1 cellular context compared by ENCODE assay signal in genomic region chr21:44816761-44817505, GRCh38.
TF ChIP-seq lines count a peak whose summit lies in the region.

No MANE protein-coding gene starts in this region.

TF ChIP-seq in K562, 482 proteins besides CTCF, POLR2A, EP300 and RAD21 (continued from another document):
- TF ChIP-seq ATF4 (CRISPR knock-in tag; IDR thresholded peaks at IDR 0.05) (no peak), ZNF740 (CRISPR knock-in tag; IDR thresholded peaks at IDR 0.05) (no peak), ZNF740 (tag; IDR thresholded peaks at IDR 0.05) (no peak), ZNF764 (CRISPR knock-in tag; IDR thresholded peaks at IDR 0.05; ENCODE audit: low read depth) (no peak), KAT8 (IDR thresholded peaks at IDR 0.05; ENCODE audit: low read depth) (no peak), TOE1 (IDR thresholded peaks at IDR 0.05; ENCODE audit: borderline replicate concordance) (no peak), TOE1 (CRISPR knock-in tag; IDR thresholded peaks at IDR 0.05; ENCODE audit: borderline replicate concordance, low read depth) (no peak), NFIC (IDR thresholded peaks at IDR 0.05) (no peak), TRIM24 (IDR thresholded peaks at IDR 0.05) (no peak), CREB1 (IDR thresholded peaks at IDR 0.05) (no peak), CREB1 (CRISPR knock-in tag; IDR thresholded peaks at IDR 0.05) (0 out of 2 replicates have a peak, but pooled peaks have one; percentile 10), ZNF431 (CRISPR knock-in tag; IDR thresholded peaks at IDR 0.05) (no peak), OTX1 (CRISPR knock-in tag; IDR thresholded peaks at IDR 0.05) (no peak), HIVEP1 (CRISPR knock-in tag; IDR thresholded peaks at IDR 0.05) (no peak), ILK (tag; IDR thresholded peaks at IDR 0.05; ENCODE audit: borderline replicate concordance, low read depth) (no peak), FOXJ3 (CRISPR knock-in tag; IDR thresholded peaks at IDR 0.05) (no peak), DACH1 (IDR thresholded peaks at IDR 0.05; ENCODE audit: partially characterized antibody) (no peak), ZNF239 (CRISPR knock-in tag; IDR thresholded peaks at IDR 0.05) (no peak), ZBTB1 (CRISPR knock-in tag; IDR thresholded peaks at IDR 0.05; ENCODE audit: borderline replicate concordance, low read depth) (no peak), DEAF1 (CRISPR knock-in tag; IDR thresholded peaks at IDR 0.05) (no peak), HDAC6 (IDR thresholded peaks at IDR 0.05; ENCODE audit: low read depth, low read length) (no peak), EGR1 (conservative IDR thresholded peaks at IDR 0.05) (0 out of 2 replicates have a peak, but pooled peaks have one; percentile 25), MBD1 (CRISPR knock-in tag; IDR thresholded peaks at IDR 0.05) (no peak)
- TF ChIP-seq, protein P1, sequence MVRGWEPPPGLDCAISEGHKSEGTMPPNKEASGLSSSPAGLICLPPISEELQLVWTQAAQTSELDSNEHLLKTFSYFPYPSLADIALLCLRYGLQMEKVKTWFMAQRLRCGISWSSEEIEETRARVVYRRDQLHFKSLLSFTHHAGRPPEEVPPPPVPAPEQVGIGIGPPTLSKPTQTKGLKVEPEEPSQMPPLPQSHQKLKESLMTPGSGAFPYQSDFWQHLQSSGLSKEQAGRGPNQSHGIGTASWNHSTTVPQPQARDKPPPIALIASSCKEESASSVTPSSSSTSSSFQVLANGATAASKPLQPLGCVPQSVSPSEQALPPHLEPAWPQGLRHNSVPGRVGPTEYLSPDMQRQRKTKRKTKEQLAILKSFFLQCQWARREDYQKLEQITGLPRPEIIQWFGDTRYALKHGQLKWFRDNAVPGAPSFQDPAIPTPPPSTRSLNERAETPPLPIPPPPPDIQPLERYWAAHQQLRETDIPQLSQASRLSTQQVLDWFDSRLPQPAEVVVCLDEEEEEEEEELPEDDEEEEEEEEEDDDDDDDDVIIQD (CRISPR knock-in tag; IDR thresholded peaks at IDR 0.05): no peak
- TF ChIP-seq, protein P2, sequence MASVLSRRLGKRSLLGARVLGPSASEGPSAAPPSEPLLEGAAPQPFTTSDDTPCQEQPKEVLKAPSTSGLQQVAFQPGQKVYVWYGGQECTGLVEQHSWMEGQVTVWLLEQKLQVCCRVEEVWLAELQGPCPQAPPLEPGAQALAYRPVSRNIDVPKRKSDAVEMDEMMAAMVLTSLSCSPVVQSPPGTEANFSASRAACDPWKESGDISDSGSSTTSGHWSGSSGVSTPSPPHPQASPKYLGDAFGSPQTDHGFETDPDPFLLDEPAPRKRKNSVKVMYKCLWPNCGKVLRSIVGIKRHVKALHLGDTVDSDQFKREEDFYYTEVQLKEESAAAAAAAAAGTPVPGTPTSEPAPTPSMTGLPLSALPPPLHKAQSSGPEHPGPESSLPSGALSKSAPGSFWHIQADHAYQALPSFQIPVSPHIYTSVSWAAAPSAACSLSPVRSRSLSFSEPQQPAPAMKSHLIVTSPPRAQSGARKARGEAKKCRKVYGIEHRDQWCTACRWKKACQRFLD (CRISPR knock-in tag; IDR thresholded peaks at IDR 0.05): no peak
- TF ChIP-seq, protein P3, sequence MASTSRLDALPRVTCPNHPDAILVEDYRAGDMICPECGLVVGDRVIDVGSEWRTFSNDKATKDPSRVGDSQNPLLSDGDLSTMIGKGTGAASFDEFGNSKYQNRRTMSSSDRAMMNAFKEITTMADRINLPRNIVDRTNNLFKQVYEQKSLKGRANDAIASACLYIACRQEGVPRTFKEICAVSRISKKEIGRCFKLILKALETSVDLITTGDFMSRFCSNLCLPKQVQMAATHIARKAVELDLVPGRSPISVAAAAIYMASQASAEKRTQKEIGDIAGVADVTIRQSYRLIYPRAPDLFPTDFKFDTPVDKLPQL (IDR thresholded peaks at IDR 0.05; ENCODE audit: extremely low read depth, insufficient read length): no peak
- TF ChIP-seq, protein P4, sequence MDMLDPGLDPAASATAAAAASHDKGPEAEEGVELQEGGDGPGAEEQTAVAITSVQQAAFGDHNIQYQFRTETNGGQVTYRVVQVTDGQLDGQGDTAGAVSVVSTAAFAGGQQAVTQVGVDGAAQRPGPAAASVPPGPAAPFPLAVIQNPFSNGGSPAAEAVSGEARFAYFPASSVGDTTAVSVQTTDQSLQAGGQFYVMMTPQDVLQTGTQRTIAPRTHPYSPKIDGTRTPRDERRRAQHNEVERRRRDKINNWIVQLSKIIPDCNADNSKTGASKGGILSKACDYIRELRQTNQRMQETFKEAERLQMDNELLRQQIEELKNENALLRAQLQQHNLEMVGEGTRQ (CRISPR knock-in tag; IDR thresholded peaks at IDR 0.05): no peak
- TF ChIP-seq, protein P5, sequence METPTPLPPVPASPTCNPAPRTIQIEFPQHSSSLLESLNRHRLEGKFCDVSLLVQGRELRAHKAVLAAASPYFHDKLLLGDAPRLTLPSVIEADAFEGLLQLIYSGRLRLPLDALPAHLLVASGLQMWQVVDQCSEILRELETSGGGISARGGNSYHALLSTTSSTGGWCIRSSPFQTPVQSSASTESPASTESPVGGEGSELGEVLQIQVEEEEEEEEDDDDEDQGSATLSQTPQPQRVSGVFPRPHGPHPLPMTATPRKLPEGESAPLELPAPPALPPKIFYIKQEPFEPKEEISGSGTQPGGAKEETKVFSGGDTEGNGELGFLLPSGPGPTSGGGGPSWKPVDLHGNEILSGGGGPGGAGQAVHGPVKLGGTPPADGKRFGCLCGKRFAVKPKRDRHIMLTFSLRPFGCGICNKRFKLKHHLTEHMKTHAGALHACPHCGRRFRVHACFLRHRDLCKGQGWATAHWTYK (CRISPR knock-in tag; IDR thresholded peaks at IDR 0.05): no peak; the same call in 1 of the 2 replicates
- TF ChIP-seq, protein P6, sequence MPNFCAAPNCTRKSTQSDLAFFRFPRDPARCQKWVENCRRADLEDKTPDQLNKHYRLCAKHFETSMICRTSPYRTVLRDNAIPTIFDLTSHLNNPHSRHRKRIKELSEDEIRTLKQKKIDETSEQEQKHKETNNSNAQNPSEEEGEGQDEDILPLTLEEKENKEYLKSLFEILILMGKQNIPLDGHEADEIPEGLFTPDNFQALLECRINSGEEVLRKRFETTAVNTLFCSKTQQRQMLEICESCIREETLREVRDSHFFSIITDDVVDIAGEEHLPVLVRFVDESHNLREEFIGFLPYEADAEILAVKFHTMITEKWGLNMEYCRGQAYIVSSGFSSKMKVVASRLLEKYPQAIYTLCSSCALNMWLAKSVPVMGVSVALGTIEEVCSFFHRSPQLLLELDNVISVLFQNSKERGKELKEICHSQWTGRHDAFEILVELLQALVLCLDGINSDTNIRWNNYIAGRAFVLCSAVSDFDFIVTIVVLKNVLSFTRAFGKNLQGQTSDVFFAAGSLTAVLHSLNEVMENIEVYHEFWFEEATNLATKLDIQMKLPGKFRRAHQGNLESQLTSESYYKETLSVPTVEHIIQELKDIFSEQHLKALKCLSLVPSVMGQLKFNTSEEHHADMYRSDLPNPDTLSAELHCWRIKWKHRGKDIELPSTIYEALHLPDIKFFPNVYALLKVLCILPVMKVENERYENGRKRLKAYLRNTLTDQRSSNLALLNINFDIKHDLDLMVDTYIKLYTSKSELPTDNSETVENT (CRISPR knock-in tag; IDR thresholded peaks at IDR 0.05): 0 out of 2 replicates have a peak, but pooled peaks have one; percentile 60
TF ChIP-seq in K562: peak in this region for 10.
